ENCODE assay signal across 8 cellular contexts in the genomic region with DNA sequence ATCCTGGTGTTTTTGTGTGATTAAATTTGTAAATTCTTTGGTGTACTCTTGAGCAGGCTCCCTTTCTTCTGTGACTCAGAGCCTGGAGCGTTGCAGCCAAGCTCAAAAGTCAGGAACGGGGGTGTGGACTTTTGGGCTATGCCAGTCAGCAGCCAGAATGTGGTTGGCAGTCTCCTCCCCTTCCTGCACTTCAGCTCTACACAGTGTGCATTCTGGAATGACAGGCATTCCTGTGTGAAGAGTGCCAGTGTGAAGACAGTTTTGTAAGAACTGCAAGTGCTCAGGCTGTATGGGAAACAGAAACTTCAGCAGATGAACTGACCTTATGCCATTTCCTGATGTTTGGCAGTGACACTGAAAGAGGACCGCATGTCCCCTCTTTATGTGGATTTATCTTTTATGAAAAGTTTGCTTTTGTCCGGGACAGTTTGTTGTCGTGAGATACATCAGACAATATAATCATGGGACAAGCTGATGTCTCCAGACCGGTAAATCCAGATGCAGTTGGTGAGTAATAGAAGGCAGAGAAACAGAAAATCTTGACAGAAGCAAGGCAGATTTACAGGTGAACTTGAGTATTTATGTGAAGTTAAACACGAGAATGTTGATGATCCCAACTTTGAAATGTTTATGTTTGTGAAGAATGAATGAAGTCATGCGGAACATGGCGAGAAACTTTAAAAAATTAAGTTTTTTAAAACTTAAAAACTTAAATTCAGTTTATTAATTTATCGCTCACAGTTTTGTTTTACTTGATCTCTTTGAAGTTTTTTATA.
DNase-seq lines count a peak whose midpoint lies in the region; ATAC-seq and TF ChIP-seq lines count a peak whose summit lies in the region.

No MANE protein-coding gene starts in this region.

- H4K8ac ChIP-seq in mesenchymal stem cell (ENCODE audit: low read length) = no peak overlapping the region

- intact Hi-C loops in thyroid gland (cut with DNase I) = no loop called here

- no peak overlapping the region for H3K23ac ChIP-seq in mesenchymal stem cell (ENCODE audit: low read length in 2 of 2)

- H3K27me3 Mint-ChIP-seq in endothelial cell (ENCODE audit: unreplicated experiment) = peaks cover 3% of the 10 kb centered on the region

- WGBS in mesenchymal stem cell = 10% methylated on average over 7 of the region's 10 CpGs
- 24 to 27% methylated on average over 10 of the region's 10 CpGs for WGBS in thyroid gland, 2 donors

- H2BK120ac ChIP-seq in mesenchymal stem cell (ENCODE audit: low read depth, low read length) = no peak overlapping the region

- H3K4ac ChIP-seq in mesenchymal stem cell (ENCODE audit: low read depth in 1 of 2, low read length in 2 of 2) = no peak overlapping the region

- peaks cover 3% of the 10 kb centered on the region for H3K36me3 Mint-ChIP-seq in endothelial cell (ENCODE audit: low read depth, unreplicated experiment)

- peaks cover 6% of the 10 kb centered on the region for H3K4me1 Mint-ChIP-seq in endothelial cell (ENCODE audit: unreplicated experiment)

- DNase-seq in DMS 273 (lab: John Stamatoyannopoulos, UW; ENCODE audit: unreplicated experiment) (peak; percentile 86), HFF-Myc (ENCODE audit: extremely low read depth, low read depth) (peak; percentile 79), RPMI8226 (peak; percentile 94), endothelial cell (ENCODE audit: low spot score) (peak; percentile 42), mesenchymal stem cell (peak; percentile 96), thyroid gland (peak; percentile 94 to 95)

- H3K18ac ChIP-seq in mesenchymal stem cell (ENCODE audit: low read depth in 1 of 2, low read length in 2 of 2) = no peak overlapping the region

- ATAC-seq in HG03039 (IDR thresholded peaks at IDR 0.05; ENCODE audit: unreplicated experiment) (no peak), GM21576 (IDR thresholded peaks at IDR 0.05; ENCODE audit: unreplicated experiment) (no peak)

- H3K27me3 ChIP-seq in mesenchymal stem cell (ENCODE audit: control insufficient read depth in 1 of 2, insufficient read depth in 1 of 2, low read length in 2 of 2) (no peaks in the 10 kb centered on the region), thyroid gland (no peaks in the 10 kb centered on the region)

- H3K79me1 ChIP-seq in mesenchymal stem cell (replicated peaks; ENCODE audit: low read length, poor library complexity, severe bottlenecking) = peaks cover 9% of the 10 kb centered on the region

- TF ChIP-seq CTCF in HFF-Myc (IDR thresholded peaks at IDR 0.05; ENCODE audit: low read depth, low read length, missing control alignments) (no peak), endothelial cell (IDR thresholded peaks at IDR 0.05; ENCODE audit: unreplicated experiment) (no peak), thyroid gland (IDR thresholded peaks at IDR 0.05) (no peak)

- H2AK5ac ChIP-seq in mesenchymal stem cell (ENCODE audit: low read length, severe bottlenecking) = no peak overlapping the region

- H3K27ac ChIP-seq in mesenchymal stem cell (ENCODE audit: low read length, poor library complexity, severe bottlenecking) (peak overlapping the region; percentile 90), thyroid gland (peak overlapping the region; percentile 76 to 96 (median 81))

- no peak overlapping the region for H2AFZ ChIP-seq in mesenchymal stem cell (ENCODE audit: low read depth, low read length)

- H2BK15ac ChIP-seq in mesenchymal stem cell (ENCODE audit: low read depth, poor library complexity, severe bottlenecking) = no peak overlapping the region

- no peak overlapping the region for H3K27ac Mint-ChIP-seq in endothelial cell (ENCODE audit: unreplicated experiment)

- H3K4me3 Mint-ChIP-seq in endothelial cell (ENCODE audit: unreplicated experiment) = no peak overlapping the region

- no peak overlapping the region for H4K91ac ChIP-seq in mesenchymal stem cell (ENCODE audit: low read length)

- TF ChIP-seq POLR2A in thyroid gland (IDR thresholded peaks at IDR 0.05) = peak in 1 of 2 donors; percentile 97

- H3K4me1 ChIP-seq in mesenchymal stem cell (ENCODE audit: control insufficient read depth, insufficient read depth, low read depth, low read length) = peaks cover 4% of the 10 kb centered on the region
- peaks cover 11 to 12% of the 10 kb centered on the region in 2 donors for H3K4me1 ChIP-seq in thyroid gland

- H2BK12ac ChIP-seq in mesenchymal stem cell (ENCODE audit: low read length in 2 of 2) = no peak overlapping the region

- no peak overlapping the region for H3K14ac ChIP-seq in mesenchymal stem cell (ENCODE audit: low read length in 2 of 2)

- H3K36me3 ChIP-seq in mesenchymal stem cell (ENCODE audit: control insufficient read depth in 1 of 2, insufficient read depth in 2 of 2, low read depth in 1 of 2, low read length in 2 of 2) = no peaks in the 10 kb centered on the region
- H3K36me3 ChIP-seq in thyroid gland = no peaks in the 10 kb centered on the region

- H3K4me3 ChIP-seq in HFF-Myc (replicated peaks; ENCODE audit: low read depth, low read length) (peak overlapping the region; percentile 50), mesenchymal stem cell (ENCODE audit: insufficient read depth in 1 of 2, low read depth in 1 of 2, low read length in 2 of 2) (peak overlapping the region in 1 of 2 experiments; percentile 63), thyroid gland (replicated peaks in 1 of 3) (peak overlapping the region in 1 of 3 donors; percentile 41)

- peak overlapping the region; percentile 31 for H3K4me2 ChIP-seq in mesenchymal stem cell (ENCODE audit: low read length, poor library complexity, severe bottlenecking)

- no peaks in the 10 kb centered on the region for H3K9me3 ChIP-seq in mesenchymal stem cell (ENCODE audit: control insufficient read depth, low read length)
- no peaks in the 10 kb centered on the region for H3K9me3 ChIP-seq in thyroid gland

- no peak overlapping the region for H2BK5ac ChIP-seq in mesenchymal stem cell (ENCODE audit: low read depth, low read length, poor library complexity, severe bottlenecking)

- peak overlapping the region; percentile 76 for H3K9ac ChIP-seq in mesenchymal stem cell (ENCODE audit: low read length)

- H3K9me3 Mint-ChIP-seq in endothelial cell (ENCODE audit: unreplicated experiment) = no peaks in the 10 kb centered on the region

Comparison
In these comparisons a context has a peak if more than half of its experiments do, and no peak if none do; other contexts are left out.
1. DNase-seq: peak in every context shown above with its lines; median percentile 96 in mesenchymal stem cell; 94 in thyroid gland; 94 in RPMI8226; 86 in DMS 273; 79 in HFF-Myc; 42 in endothelial cell.